Comparison of ENCODE assay signal across 8 cellular contexts in the genomic region with DNA sequence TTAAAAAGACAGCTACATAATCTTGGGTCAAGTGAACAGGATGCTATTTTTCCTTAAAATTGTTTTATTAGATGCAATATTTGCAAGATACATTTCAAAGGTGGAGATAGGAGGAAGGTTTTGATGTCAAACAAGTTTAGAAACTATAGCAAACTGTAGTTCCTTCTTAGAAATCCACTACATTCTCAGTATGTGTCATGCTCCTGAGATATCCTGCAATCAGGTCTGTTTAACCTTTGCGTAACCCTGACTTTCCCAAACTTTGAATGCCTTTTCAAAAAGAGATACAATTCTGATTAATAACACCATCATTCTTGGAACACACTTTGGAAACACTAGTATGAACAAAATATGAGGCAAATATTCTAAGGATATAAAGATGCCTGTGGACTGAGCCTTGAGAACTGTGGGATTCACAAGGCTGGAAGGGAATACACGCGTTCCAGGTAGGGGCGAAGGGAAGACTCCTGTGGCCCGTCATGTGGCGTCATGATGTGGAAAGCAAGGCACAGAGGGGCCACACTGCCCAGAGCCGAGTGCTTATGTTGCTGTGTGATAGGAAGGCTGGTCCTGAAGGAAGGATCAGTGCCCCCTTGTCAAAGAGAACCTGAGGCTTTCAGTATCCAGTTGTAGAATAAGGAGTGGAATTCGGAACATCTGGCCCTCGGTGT. TPM values are rescaled to one million over a fixed set of nuclear protein-coding genes. Genes with fewer than 3 reads are reported as not detected.
A peak's percentile ranks its signal among the peaks of the same experiment; 100 is the strongest.
DNase-seq lines count a peak whose midpoint lies in the region; ATAC-seq and TF ChIP-seq lines count a peak whose summit lies in the region.

No MANE protein-coding gene starts in this region.

- BruUV-seq in MCF 10A (replicated peaks; lab: Mats Ljungman, UMichigan), result no TSS peak

- TF ChIP-seq POLR2A in vagina (IDR thresholded peaks at IDR 0.05), result no peak

- TF ChIP-seq CTCF in MCF 10A (IDR thresholded peaks at IDR 0.05; ENCODE audit: unreplicated experiment) (no peak), vagina (IDR thresholded peaks at IDR 0.05) (no peak)

- H3K27me3 Mint-ChIP-seq in MCF 10A (ENCODE audit: insufficient read depth, unreplicated experiment), result no peaks in the 10 kb centered on the region
- peaks cover 4 to 13% of the 10 kb centered on the region in 2 donors for H3K27me3 Mint-ChIP-seq in CD4-positive, alpha-beta memory T cell

- CTCF ChIA-PET in MCF 10A (lab: Yijun Ruan, JAX), result interaction anchor here (0.7 to 17.4 kb wide), 40 partner anchors 8 to 608 kb away, joined by 3 to 317 read pairs (median 6); partner anchors contain the start of gene IRF2BP2
- CTCF ChIA-PET in CD4-positive, alpha-beta memory T cell (lab: Charles Lee; ENCODE audit: partially characterized antibody), result interaction anchor here (0.9 to 4.7 kb wide), 19 partner anchors 10 to 917 kb away, joined by 3 to 56 read pairs (median 3); no protein-coding TSS in a partner anchor

- H3K36me3 Mint-ChIP-seq in MCF 10A (ENCODE audit: insufficient read depth, unreplicated experiment), result no peaks in the 10 kb centered on the region
- no peaks in the 10 kb centered on the region for H3K36me3 Mint-ChIP-seq in CD4-positive, alpha-beta memory T cell

- ATAC-seq in Right ventricle myocardium inferior, result peak; percentile 23

- H3K9me3 Mint-ChIP-seq in MCF 10A (ENCODE audit: unreplicated experiment), result no peaks in the 10 kb centered on the region
- no peaks in the 10 kb centered on the region for H3K9me3 Mint-ChIP-seq in CD4-positive, alpha-beta memory T cell

- DNase-seq in Right ventricle myocardium inferior (ENCODE audit: missing footprints), result no peak
- DNase-seq in cardiac septum (ENCODE audit: low spot score), result no peak
- DNase-seq in MCF 10A (ENCODE audit: unreplicated experiment), result no peak
- DNase-seq in vagina (ENCODE audit: extremely low spot score in 2 of 2), result peak in 1 of 2 donors; percentile 93
- DNase-seq in cerebellar nuclear complex (lab: John Stamatoyannopoulos, UW), result no peak
- DNase-seq in activated CD4-positive, CD25-positive, alpha-beta regulatory T cell treated with anti-CD3 and anti-CD28 coated beads, Interleukin-2, amount 50 U/mL, for 72 hours, result no peak
- no peak for DNase-seq in CD4-positive, alpha-beta memory T cell

- H3K4me1 Mint-ChIP-seq in MCF 10A (ENCODE audit: insufficient read depth, unreplicated experiment), result peaks cover 51% of the 10 kb centered on the region
- peaks cover 6 to 11% (median 9%) of the 10 kb centered on the region in 4 donors for H3K4me1 Mint-ChIP-seq in CD4-positive, alpha-beta memory T cell

- H3K9ac ChIP-seq in mucosa of rectum (ENCODE audit: low read depth in 1 of 2, low read length in 2 of 2), result peak overlapping the region in 1 of 2 donors; percentile 58

- H3K27ac Mint-ChIP-seq in MCF 10A (ENCODE audit: low read depth, unreplicated experiment), result peak overlapping the region; percentile 71
- peak overlapping the region in 3 of 7 donors; percentile 32 to 63 (median 48) for H3K27ac Mint-ChIP-seq in CD4-positive, alpha-beta memory T cell

- H3K36me3 ChIP-seq in mucosa of rectum (ENCODE audit: control insufficient read depth in 2 of 2, insufficient read depth in 2 of 2, low read length in 2 of 2) (no peaks in the 10 kb centered on the region), vagina (no peaks in the 10 kb centered on the region)
- H3K36me3 ChIP-seq in CD4-positive, alpha-beta memory T cell (ENCODE audit: insufficient read depth, low read length), result no peaks in the 10 kb centered on the region

- H3K4me1 ChIP-seq in mucosa of rectum (ENCODE audit: control insufficient read depth in 2 of 2, insufficient read depth in 2 of 2, low read length in 2 of 2) (peaks cover 9 to 18% of the 10 kb centered on the region in 2 donors), vagina (peaks cover 25% of the 10 kb centered on the region)
- H3K4me1 ChIP-seq in CD4-positive, alpha-beta memory T cell (ENCODE audit: insufficient read depth, low read length), result peaks cover 11% of the 10 kb centered on the region

- H3K27ac ChIP-seq in mucosa of rectum (ENCODE audit: low read depth in 2 of 2, low read length in 2 of 2) (peak overlapping the region; percentile 81), vagina (peak overlapping the region; percentile 90)
- H3K27ac ChIP-seq in CD4-positive, alpha-beta memory T cell (ENCODE audit: low read depth, low read length), result no peak overlapping the region

- H3K4me3 ChIP-seq in mucosa of rectum (ENCODE audit: low read length in 2 of 2) (no peak overlapping the region), vagina (no peak overlapping the region)
- no peak overlapping the region for H3K4me3 ChIP-seq in CD4-positive, alpha-beta memory T cell (ENCODE audit: low read length in 2 of 2)

- no peak overlapping the region for H3K4me3 Mint-ChIP-seq in MCF 10A (ENCODE audit: unreplicated experiment)
- H3K4me3 Mint-ChIP-seq in CD4-positive, alpha-beta memory T cell, result peak overlapping the region in 2 of 8 donors; percentile 47 to 60

- no peaks in the 10 kb centered on the region for H3K27me3 ChIP-seq in mucosa of rectum (ENCODE audit: control insufficient read depth in 2 of 2, insufficient read depth in 2 of 2, low read length in 2 of 2)
- no peaks in the 10 kb centered on the region for H3K27me3 ChIP-seq in vagina
- H3K27me3 ChIP-seq in CD4-positive, alpha-beta memory T cell (ENCODE audit: insufficient read depth, low read length), result no peaks in the 10 kb centered on the region

- POLR2A ChIA-PET in MCF 10A (lab: Yijun Ruan, JAX), result interaction anchor here (0.6 to 18.2 kb wide), 33 partner anchors 8 to 758 kb away, joined by 3 to 904 read pairs (median 9); partner anchors contain the start of genes IRF2BP2 and TARBP1
- POLR2A ChIA-PET in CD4-positive, alpha-beta memory T cell (lab: Charles Lee; ENCODE audit: partially characterized antibody), result interaction anchor here (1.2 to 2.1 kb wide), 3 partner anchors 20 to 111 kb away, joined by 4 to 7 read pairs (median 4); partner anchors contain the start of genes IRF2BP2 and TARBP1

- intact Hi-C loops in Right ventricle myocardium inferior (cut with DNase I), result loop anchor here (1.0 to 5.0 kb wide), 4 partner anchors 109 to 585 kb away; no protein-coding TSS in a partner anchor
- intact Hi-C loops in cardiac septum (cut with DNase I), result loop anchor here (1.0 to 2.0 kb wide), 4 partner anchors 36 to 585 kb away; no protein-coding TSS in a partner anchor
- intact Hi-C loops in MCF 10A (cut with micrococcal nuclease), result loop anchor here (1.0 to 10.0 kb wide), 14 partner anchors 20 to 585 kb away; partner anchors contain the start of gene TARBP1
- intact Hi-C loops in vagina (cut with DNase I), result loop anchor here (2.0 to 10.0 kb wide), 4 partner anchors 34 to 584 kb away; no protein-coding TSS in a partner anchor
- intact Hi-C loops in CD4-positive, alpha-beta memory T cell (cut with micrococcal nuclease), result loop anchor here (1.0 to 2.0 kb wide), 3 partner anchors 100 to 919 kb away; no protein-coding TSS in a partner anchor

- H3K9me3 ChIP-seq in mucosa of rectum (ENCODE audit: control insufficient read depth in 2 of 2, low read length in 2 of 2) (no peaks in the 10 kb centered on the region), vagina (no peaks in the 10 kb centered on the region)
- no peaks in the 10 kb centered on the region for H3K9me3 ChIP-seq in CD4-positive, alpha-beta memory T cell (ENCODE audit: control insufficient read depth in 1 of 2, low read length in 2 of 2)

RNA-seq across cellular contexts. Expression of gene TARBP1, which starts 19.6 kb away (rescaled TPM):
- total RNA-seq in Right ventricle myocardium inferior, result 10.1 TPM
- 9.1 TPM for total RNA-seq in cardiac septum
- 45.5 and 52.5 TPM in 2 replicates for total RNA-seq in MCF 10A (2022)
- total RNA-seq in vagina, result 20.9 TPM
- 10 to 100 TPM; 25.8 to 27.5 TPM for total RNA-seq in CD4-positive, alpha-beta memory T cell
- polyA plus RNA-seq in CD4-positive, alpha-beta memory T cell, result 10 to 100 TPM in 1 of 2 donors, 1 to 10 TPM in 1; 10.0 to 14.1 TPM
